ENCODE assay signal across 8 cellular contexts in the genomic region with DNA sequence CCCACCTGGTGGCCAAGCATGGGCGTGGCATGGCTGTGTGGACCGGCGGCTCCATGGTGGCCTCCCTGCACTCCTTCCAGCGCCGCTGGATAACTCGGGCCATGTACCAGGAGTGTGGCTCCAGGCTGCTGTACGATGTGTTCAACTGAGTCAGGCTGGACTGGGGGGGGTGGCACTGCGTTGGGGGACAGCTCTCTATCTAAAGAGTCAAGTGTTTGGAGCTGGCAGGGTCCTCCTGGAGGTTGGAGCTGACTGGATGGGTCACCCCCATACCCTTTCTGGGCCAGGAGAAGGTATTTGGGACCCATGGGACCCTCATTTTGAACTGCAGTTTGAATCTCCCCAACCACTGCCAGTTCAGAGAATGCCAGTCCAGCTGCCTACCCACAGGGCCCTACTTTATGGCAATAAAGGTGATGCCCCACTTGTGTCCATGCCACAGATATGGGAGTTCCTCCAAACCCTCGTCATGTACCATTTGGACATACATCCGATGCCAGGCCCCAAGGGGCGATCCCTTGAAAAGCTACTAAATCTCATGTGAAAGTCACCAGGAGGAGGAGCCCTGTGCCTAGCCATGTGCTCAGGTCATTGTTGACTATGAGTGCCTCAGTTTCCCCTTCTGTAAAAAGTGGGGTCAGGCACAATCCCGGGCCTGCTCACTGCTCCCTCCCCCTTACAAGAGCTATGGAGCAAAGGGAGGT. TPM values are rescaled to one million over a fixed set of nuclear protein-coding genes. Genes with fewer than 3 reads are reported as not detected.
DNase-seq lines count a peak whose midpoint lies in the region; ATAC-seq, FAIRE-seq and TF ChIP-seq lines count a peak whose summit lies in the region.

No MANE protein-coding gene starts in this region.

- FAIRE-seq in endothelial cell of umbilical vein (lab: Jason Lieb, UNC) = peak; percentile 77

- H3K27ac ChIP-seq in endothelial cell of umbilical vein (ENCODE audit: insufficient read depth, low read depth, low read length) (no peak overlapping the region), thymus (ENCODE audit: low read depth) (no peak overlapping the region)

- H3K36me3 ChIP-seq in endothelial cell of umbilical vein (ENCODE audit: control insufficient read depth in 2 of 2, extremely low read depth in 1 of 2, insufficient read depth in 2 of 2, low read length in 2 of 2) = peaks cover 0 to 2% of the 10 kb centered on the region in 2 experiments
- H3K36me3 ChIP-seq in thymus (ENCODE audit: control insufficient read depth, insufficient read depth) = peaks cover 3% of the 10 kb centered on the region

- H3K9ac ChIP-seq in endothelial cell of umbilical vein (replicated peaks; ENCODE audit: extremely low read depth, insufficient read depth, low read length) = no peak overlapping the region

- POLR2A ChIA-PET in WTC11 (lab: Charles Lee) = interaction anchor here (2.0 to 3.4 kb wide), 3 partner anchors 13 to 64 kb away, joined by 5 to 24 read pairs (median 12); a partner anchor contains a TSS
- POLR2A ChIA-PET in endothelial cell of umbilical vein (lab: Charles Lee) = interaction anchor here (1.4 kb wide), 1 partner anchor 15 kb away, joined by 4 read pairs; no protein-coding TSS in a partner anchor

- H3K9me3 Mint-ChIP-seq in WTC11 (no peaks in the 10 kb centered on the region), neural crest cell (no peaks in the 10 kb centered on the region)

- intact Hi-C loops in endothelial cell of umbilical vein (cut with micrococcal nuclease) = loop anchor here (1.0 to 10.0 kb wide), 4 partner anchors 211 to 461 kb away; a partner anchor contains a TSS

- TF ChIP-seq CTCF in GM12874 (IDR thresholded peaks at IDR 0.05; ENCODE audit: insufficient read depth, low read depth, low read length) (peak; percentile 93; the same call in 1 of the 2 replicates), WTC11 (IDR thresholded peaks at IDR 0.05) (peak; percentile 86), endothelial cell of umbilical vein (IDR thresholded peaks at IDR 0.05; ENCODE audit: extremely low read depth in 1 of 2, insufficient read depth in 1 of 2, low read depth in 1 of 2, low read length in 2 of 2) (peak; percentile 96 to 98), neural crest cell (conservative IDR thresholded peaks at IDR 0.05) (no peak)

- H2AFZ ChIP-seq in endothelial cell of umbilical vein (ENCODE audit: low read depth, low read length) = no peak overlapping the region

- ATAC-seq in HG03045 (IDR thresholded peaks at IDR 0.05; ENCODE audit: unreplicated experiment) = peak; percentile 41
- ATAC-seq in WTC11 = peak; percentile 47

- H3K4me3 Mint-ChIP-seq in WTC11 (peak overlapping the region; percentile 62), neural crest cell (peak overlapping the region; percentile 80)

- H3K27me3 ChIP-seq in endothelial cell of umbilical vein (ENCODE audit: control insufficient read depth in 2 of 2, insufficient read depth in 2 of 2, low read length in 2 of 2) = no peaks in the 10 kb centered on the region
- H3K27me3 ChIP-seq in thymus (ENCODE audit: control insufficient read depth, insufficient read depth) = peaks cover 3% of the 10 kb centered on the region

- no peaks in the 10 kb centered on the region for H3K79me2 ChIP-seq in endothelial cell of umbilical vein (ENCODE audit: control insufficient read depth, insufficient read depth, low read length)

- no TSS peak for BruUV-seq in endothelial cell of umbilical vein (replicated peaks; lab: Mats Ljungman, UMichigan)

- H4K20me1 ChIP-seq in endothelial cell of umbilical vein (replicated peaks; ENCODE audit: control insufficient read depth, extremely low read depth, insufficient read depth, low read length) = no peaks in the 10 kb centered on the region

- H3K4me3 ChIP-seq in endothelial cell of umbilical vein (replicated peaks in 1 of 3; ENCODE audit: insufficient read depth in 1 of 3, low read depth in 1 of 3, low read length in 3 of 3) (peak overlapping the region in 1 of 3 experiments; percentile 8), thymus (ENCODE audit: low read length) (peak overlapping the region; percentile 62)

- DNase-seq in WTC11 (ENCODE audit: low spot score) = peak; percentile 87
- no peak for DNase-seq in endothelial cell of umbilical vein (ENCODE audit: low read depth, low spot score)
- peak; percentile 78 for DNase-seq in neural crest cell (ENCODE audit: low read depth, low spot score)
- DNase-seq in NCI-H2171 (lab: John Stamatoyannopoulos, UW) = no peak
- DNase-seq in medulla oblongata (ENCODE audit: extremely low spot score) = no peak

- H3K9me3 ChIP-seq in endothelial cell of umbilical vein (replicated peaks; ENCODE audit: control insufficient read depth, insufficient read depth, low read length) (no peaks in the 10 kb centered on the region), thymus (ENCODE audit: control insufficient read depth) (no peaks in the 10 kb centered on the region)

- H3K36me3 Mint-ChIP-seq in WTC11 (peaks cover 5% of the 10 kb centered on the region; the same call in 1 of the 2 replicates), neural crest cell (ENCODE audit: low read depth) (peaks cover 12% of the 10 kb centered on the region)

- TF ChIP-seq POLR2A in endothelial cell of umbilical vein (IDR thresholded peaks at IDR 0.05; ENCODE audit: low read depth, low read length) = no peak

- peaks cover 18% of the 10 kb centered on the region for H3K4me1 ChIP-seq in endothelial cell of umbilical vein (ENCODE audit: control insufficient read depth, extremely low read depth, insufficient read depth, low read length)
- peaks cover 5% of the 10 kb centered on the region for H3K4me1 ChIP-seq in thymus (ENCODE audit: control insufficient read depth, insufficient read depth, low read length)

- peaks cover 36% of the 10 kb centered on the region for H3K4me1 Mint-ChIP-seq in WTC11
- H3K4me1 Mint-ChIP-seq in neural crest cell = peaks cover 60% of the 10 kb centered on the region

- H3K27ac Mint-ChIP-seq in WTC11 (no peak overlapping the region), neural crest cell (ENCODE audit: unreplicated experiment) (no peak overlapping the region)

- H3K9me1 ChIP-seq in endothelial cell of umbilical vein (replicated peaks; ENCODE audit: control insufficient read depth, extremely low read depth, insufficient read depth, low read length) = no peaks in the 10 kb centered on the region

- peak overlapping the region; percentile 26 for H3K4me2 ChIP-seq in endothelial cell of umbilical vein (ENCODE audit: insufficient read depth, low read length)

- WGBS in thymus = 36% methylated on average over 12 of the region's 12 CpGs

- dilution Hi-C loops in endothelial cell of umbilical vein (cut with MboI; ENCODE audit: extremely low pct_ligation_motif_present, low sequenced_read_pairs) = no loop called here

- CTCF ChIA-PET in WTC11 (lab: Charles Lee) = interaction anchor here (0.6 to 7.9 kb wide), 40 partner anchors 9 to 405 kb away, joined by 3 to 134 read pairs (median 4); a partner anchor contains a TSS
- CTCF ChIA-PET in endothelial cell of umbilical vein (lab: Charles Lee) = interaction anchor here (0.5 to 3.3 kb wide), 36 partner anchors 11 to 459 kb away, joined by 3 to 36 read pairs (median 4); a partner anchor contains a TSS

- H3K27me3 Mint-ChIP-seq in WTC11 (ENCODE audit: low read depth) (peaks cover 14% of the 10 kb centered on the region), neural crest cell (ENCODE audit: low read depth) (peaks cover 21% of the 10 kb centered on the region)

RNA-seq across cellular contexts. Expression of a gene that starts 1.5 kb away (rescaled TPM):
- total RNA-seq in WTC11 (2021) (1.3 to 1.9 TPM (median 1.5 TPM) in 3 replicates), endothelial cell of umbilical vein (0.62 and 1.4 TPM in 2 replicates), neural crest cell (0.75 TPM in 2 replicates)
- polyA plus RNA-seq in endothelial cell of umbilical vein (0.92 and 1.0 TPM in 2 replicates), thymus (2.8 TPM)
- 0.32 and 0.71 TPM in 2 replicates for polyA plus RNA-seq in endothelial cell of umbilical vein (2011; cell fraction: cytosol; rRNA removed)
- 0.22 and 0.25 TPM in 2 replicates for polyA plus RNA-seq in endothelial cell of umbilical vein (2011; cell fraction: nucleus; rRNA removed)
- 1.2 and 1.3 TPM in 2 replicates for polyA plus RNA-seq in endothelial cell of umbilical vein (2012)
- 0.34 and 0.51 TPM in 2 replicates for polyA minus RNA-seq in endothelial cell of umbilical vein
- polyA minus RNA-seq in endothelial cell of umbilical vein (2011; cell fraction: cytosol; rRNA and poly(A)+ RNA removed) = 4.5 TPM
- polyA minus RNA-seq in endothelial cell of umbilical vein (2011; cell fraction: nucleus; rRNA and poly(A)+ RNA removed) = 0.48 and 1.0 TPM in 2 replicates

RNA-seq across cellular contexts. Expression of a gene that starts 6.0 kb away (rescaled TPM):
- total RNA-seq in WTC11 (2021) = 29.3 to 38.0 TPM (median 29.7 TPM) in 3 replicates
- total RNA-seq in endothelial cell of umbilical vein = 18.1 and 20.2 TPM in 2 replicates
- polyA plus RNA-seq in endothelial cell of umbilical vein = 22.4 and 34.2 TPM in 2 replicates
- polyA plus RNA-seq in endothelial cell of umbilical vein (2011; cell fraction: cytosol; rRNA removed) = 11.9 and 17.5 TPM in 2 replicates
- polyA plus RNA-seq in endothelial cell of umbilical vein (2011; cell fraction: nucleus; rRNA removed) = 53.5 and 74.7 TPM in 2 replicates
- polyA plus RNA-seq in endothelial cell of umbilical vein (2012) = 13.7 and 19.6 TPM in 2 replicates
- polyA minus RNA-seq in endothelial cell of umbilical vein = 11.4 and 22.0 TPM in 2 replicates
- polyA minus RNA-seq in endothelial cell of umbilical vein (2011; cell fraction: cytosol; rRNA and poly(A)+ RNA removed) = 46.7 TPM
- 16.0 and 18.5 TPM in 2 replicates for polyA minus RNA-seq in endothelial cell of umbilical vein (2011; cell fraction: nucleus; rRNA and poly(A)+ RNA removed)
- total RNA-seq in neural crest cell = 56.0 and 63.3 TPM in 2 replicates
- polyA plus RNA-seq in thymus = 20.3 TPM

RNA-seq across cellular contexts. Expression of a gene that starts 6.1 kb away (rescaled TPM):
- 0.09 to 0.21 TPM (median 0.14 TPM) in 3 replicates for total RNA-seq in WTC11 (2021)
- not detected in 2 replicates for total RNA-seq in endothelial cell of umbilical vein
- 0.05 TPM in 1 of 2 replicates, not detected in the other for polyA plus RNA-seq in endothelial cell of umbilical vein
- polyA plus RNA-seq in endothelial cell of umbilical vein (2011; cell fraction: cytosol; rRNA removed) = 0.03 and 0.05 TPM in 2 replicates
- not detected in 2 replicates for polyA plus RNA-seq in endothelial cell of umbilical vein (2011; cell fraction: nucleus; rRNA removed)
- polyA plus RNA-seq in endothelial cell of umbilical vein (2012) = 0.14 and 0.21 TPM in 2 replicates
- polyA minus RNA-seq in endothelial cell of umbilical vein = not detected in 2 replicates
- polyA minus RNA-seq in endothelial cell of umbilical vein (2011; cell fraction: cytosol; rRNA and poly(A)+ RNA removed) = not detected
- not detected in 2 replicates for polyA minus RNA-seq in endothelial cell of umbilical vein (2011; cell fraction: nucleus; rRNA and poly(A)+ RNA removed)
- 0.44 and 0.82 TPM in 2 replicates for total RNA-seq in neural crest cell
- 0.23 TPM for polyA plus RNA-seq in thymus

RNA-seq across cellular contexts. Expression of a gene that starts 17.9 kb away (rescaled TPM):
- total RNA-seq in WTC11 (2021) (34.2 to 44.2 TPM (median 34.5 TPM) in 3 replicates), endothelial cell of umbilical vein (27.0 and 29.6 TPM in 2 replicates), neural crest cell (84.8 and 94.9 TPM in 2 replicates)
- polyA plus RNA-seq in endothelial cell of umbilical vein (20.7 and 22.3 TPM in 2 replicates), thymus (3.3 TPM)
- 15.9 and 17.8 TPM in 2 replicates for polyA plus RNA-seq in endothelial cell of umbilical vein (2011; cell fraction: cytosol; rRNA removed)
- 27.0 and 30.5 TPM in 2 replicates for polyA plus RNA-seq in endothelial cell of umbilical vein (2011; cell fraction: nucleus; rRNA removed)
- 12.3 and 15.7 TPM in 2 replicates for polyA plus RNA-seq in endothelial cell of umbilical vein (2012)
- polyA minus RNA-seq in endothelial cell of umbilical vein = 13.4 and 15.0 TPM in 2 replicates
- 34.7 TPM for polyA minus RNA-seq in endothelial cell of umbilical vein (2011; cell fraction: cytosol; rRNA and poly(A)+ RNA removed)
- 6.3 and 6.5 TPM in 2 replicates for polyA minus RNA-seq in endothelial cell of umbilical vein (2011; cell fraction: nucleus; rRNA and poly(A)+ RNA removed)

RNA-seq across cellular contexts. Expression of a gene that starts 51.9 kb away (rescaled TPM):
- total RNA-seq in WTC11 (2021) (3.3 to 6.0 TPM (median 5.8 TPM) in 3 replicates), endothelial cell of umbilical vein (6.9 and 8.1 TPM in 2 replicates), neural crest cell (5.2 and 5.6 TPM in 2 replicates)
- polyA plus RNA-seq in endothelial cell of umbilical vein (8.0 and 8.5 TPM in 2 replicates), thymus (4.0 TPM)
- polyA plus RNA-seq in endothelial cell of umbilical vein (2011; cell fraction: cytosol; rRNA removed) = 4.9 and 5.9 TPM in 2 replicates
- polyA plus RNA-seq in endothelial cell of umbilical vein (2011; cell fraction: nucleus; rRNA removed) = 2.2 and 2.4 TPM in 2 replicates
- polyA plus RNA-seq in endothelial cell of umbilical vein (2012) = 5.6 and 5.9 TPM in 2 replicates
- 5.5 and 5.7 TPM in 2 replicates for polyA minus RNA-seq in endothelial cell of umbilical vein
- polyA minus RNA-seq in endothelial cell of umbilical vein (2011; cell fraction: cytosol; rRNA and poly(A)+ RNA removed) = 6.0 TPM
- 0.72 and 1.3 TPM in 2 replicates for polyA minus RNA-seq in endothelial cell of umbilical vein (2011; cell fraction: nucleus; rRNA and poly(A)+ RNA removed)

Comparison
In these comparisons a context has a peak if more than half of its experiments do, and no peak if none do; other contexts are left out.
1. DNase-seq: peak in WTC11 (single experiment) and neural crest cell (single experiment); none in endothelial cell of umbilical vein (single experiment), NCI-H2171 (single experiment) and medulla oblongata (single experiment).